ENCODE assay signal across 19 cellular contexts in genomic region chrX:130952266-130953043, GRCh38. TPM values are rescaled to one million over a fixed set of nuclear protein-coding genes. Genes with fewer than 3 reads are reported as not detected.
A peak's percentile ranks its signal among the peaks of the same experiment; 100 is the strongest.
DNase-seq lines count a peak whose midpoint lies in the region; ATAC-seq, FAIRE-seq and TF ChIP-seq lines count a peak whose summit lies in the region.
"Had no signal": no experiment of that assay in that cellular context is flagged by ENCODE, and none has a peak within 500 bp of the region (broad histone marks: within the 10 kb centered on the region; RNA-seq: fewer than 3 reads in every experiment).

No MANE protein-coding gene starts in this region.

- peak overlapping the region; percentile 53; the same call in 1 of the 2 replicates for H2AFZ ChIP-seq in KMS-11 (ENCODE audit: low read depth)
- H2AFZ ChIP-seq: parathyroid adenoma had no signal

- H3K36me3 ChIP-seq in KMS-11 (ENCODE audit: insufficient read depth): no peaks in the 10 kb centered on the region
- H3K36me3 ChIP-seq: BLaER1 had no signal

- no peaks in the 10 kb centered on the region for H3K36me3 Mint-ChIP-seq in progenitor cell of endocrine pancreas (ENCODE audit: insufficient read depth)
- H3K36me3 Mint-ChIP-seq: activated naive CD8-positive, alpha-beta T cell treated with anti-CD3 and anti-CD28 coated beads for 36 hours; mesothelial cell of epicardium; stimulated activated memory B cell treated with anti-CD40 and anti-IgM and Interleukin-4, amounts not matched to agents 10 μg/mL and 1 μg/mL and 100 μg/mL, for 72 hours had no signal

- H3K4me2 ChIP-seq in KMS-11: peak overlapping the region; percentile 69
- H3K4me2 ChIP-seq: BLaER1 had no signal

- no peak overlapping the region for H3K9ac ChIP-seq in KMS-11
- H3K9ac ChIP-seq: BLaER1, parathyroid adenoma had no signal

- H4K20me1 ChIP-seq in KMS-11 (ENCODE audit: insufficient read depth): no peaks in the 10 kb centered on the region
- H4K20me1 ChIP-seq: BLaER1 had no signal

- H3K4me3 Mint-ChIP-seq in progenitor cell of endocrine pancreas (ENCODE audit: low read depth): no peak overlapping the region
- H3K4me3 Mint-ChIP-seq: activated CD8-positive, alpha-beta T cell treated with anti-CD3 and anti-CD28 coated beads, Interleukin-2, amount 10 ng/mL, durations not matched to agents 7 days and 5 days; activated naive CD8-positive, alpha-beta T cell treated with anti-CD3 and anti-CD28 coated beads for 36 hours; mesothelial cell of epicardium; stimulated activated memory B cell treated with anti-CD40 and anti-IgM and Interleukin-4, amounts not matched to agents 10 μg/mL and 1 μg/mL and 100 μg/mL, for 72 hours had no signal

- ATAC-seq in GM18519 (IDR thresholded peaks at IDR 0.05; ENCODE audit: low FRiP score, unreplicated experiment) (peak; percentile 93), GM21447 (IDR thresholded peaks at IDR 0.05; ENCODE audit: unreplicated experiment) (peak; percentile 95), HG03039 (IDR thresholded peaks at IDR 0.05; ENCODE audit: unreplicated experiment) (peak; percentile 92), omental fat pad (ENCODE audit: low FRiP score) (no peak)
- ATAC-seq: activated CD8-positive, alpha-beta T cell treated with anti-CD3 and anti-CD28 coated beads, Interleukin-2, amount 10 ng/mL, durations not matched to agents 7 days and 5 days; stimulated activated memory B cell treated with anti-CD40 and anti-IgM and Interleukin-4, amounts not matched to agents 10 μg/mL and 1 μg/mL and 100 μg/mL, for 72 hours had no signal

- H3K27me3 Mint-ChIP-seq in progenitor cell of endocrine pancreas: peaks cover 14% of the 10 kb centered on the region
- H3K27me3 Mint-ChIP-seq: stimulated activated memory B cell treated with anti-CD40 and anti-IgM and Interleukin-4, amounts not matched to agents 10 μg/mL and 1 μg/mL and 100 μg/mL, for 72 hours had no signal

- FAIRE-seq in D721Med (lab: Jason Lieb, UNC): no peak
- FAIRE-seq: G401.6, H1 had no signal

- H3K27me3 ChIP-seq in KMS-11 (ENCODE audit: insufficient read depth, low read depth): no peaks in the 10 kb centered on the region

- H3K4me1 Mint-ChIP-seq in progenitor cell of endocrine pancreas (ENCODE audit: low read depth): no peaks in the 10 kb centered on the region
- H3K4me1 Mint-ChIP-seq: activated naive CD8-positive, alpha-beta T cell treated with anti-CD3 and anti-CD28 coated beads for 36 hours; mesothelial cell of epicardium; stimulated activated memory B cell treated with anti-CD40 and anti-IgM and Interleukin-4, amounts not matched to agents 10 μg/mL and 1 μg/mL and 100 μg/mL, for 72 hours had no signal

- DNase-seq in D721Med (ENCODE audit: insufficient read length, low spot score) (no peak), omental fat pad (ENCODE audit: low spot score) (no peak), HPDE6-E6E7 (ENCODE audit: extremely low spot score) (no peak), progenitor cell of endocrine pancreas (ENCODE audit: low spot score, unreplicated experiment) (no peak)
- DNase-seq: activated CD8-positive, alpha-beta T cell treated with anti-CD3 and anti-CD28 coated beads, Interleukin-2, amount 10 ng/mL, durations not matched to agents 7 days and 5 days; activated naive CD8-positive, alpha-beta T cell treated with anti-CD3 and anti-CD28 coated beads for 36 hours; KG1; NCI-H1930; T-helper 1 cell had no signal

- H3K9me3 Mint-ChIP-seq in progenitor cell of endocrine pancreas (ENCODE audit: low read depth): peaks cover 3% of the 10 kb centered on the region
- H3K9me3 Mint-ChIP-seq: activated naive CD8-positive, alpha-beta T cell treated with anti-CD3 and anti-CD28 coated beads for 36 hours; stimulated activated memory B cell treated with anti-CD40 and anti-IgM and Interleukin-4, amounts not matched to agents 10 μg/mL and 1 μg/mL and 100 μg/mL, for 72 hours had no signal

- peaks cover 23% of the 10 kb centered on the region for H3K4me1 ChIP-seq in KMS-11 (ENCODE audit: low read depth, poor library complexity, severe bottlenecking)
- H3K4me1 ChIP-seq: BLaER1, parathyroid adenoma had no signal

- H3K27ac ChIP-seq in KMS-11: peak overlapping the region; percentile 41; the same call in 1 of the 2 replicates
- H3K27ac ChIP-seq: BLaER1, parathyroid adenoma had no signal

- H3K4me3 ChIP-seq in KMS-11 (IDR thresholded peaks at IDR 0.05; ENCODE audit: insufficient read depth, low read depth, low read length): no peak overlapping the region
- H3K4me3 ChIP-seq: BLaER1 had no signal

- no peaks in the 10 kb centered on the region for H3K79me2 ChIP-seq in KMS-11 (ENCODE audit: insufficient read depth, low read depth)
- H3K79me2 ChIP-seq: parathyroid adenoma had no signal

- no peak overlapping the region for H3K27ac Mint-ChIP-seq in progenitor cell of endocrine pancreas
- H3K27ac Mint-ChIP-seq: activated CD8-positive, alpha-beta T cell treated with anti-CD3 and anti-CD28 coated beads, Interleukin-2, amount 10 ng/mL, durations not matched to agents 7 days and 5 days; activated naive CD8-positive, alpha-beta T cell treated with anti-CD3 and anti-CD28 coated beads for 36 hours; mesothelial cell of epicardium; stimulated activated memory B cell treated with anti-CD40 and anti-IgM and Interleukin-4, amounts not matched to agents 10 μg/mL and 1 μg/mL and 100 μg/mL, for 72 hours had no signal

- TF ChIP-seq CTCF in KMS-11 (conservative IDR thresholded peaks at IDR 0.05; ENCODE audit: low read depth, low read length) (no peak), D721Med (IDR thresholded peaks at IDR 0.05; ENCODE audit: insufficient read depth, missing control alignments) (no peak), omental fat pad (IDR thresholded peaks at IDR 0.05) (no peak), progenitor cell of endocrine pancreas (IDR thresholded peaks at IDR 0.05; ENCODE audit: unreplicated experiment) (no peak)

RNA-seq across cellular contexts. Expression of gene ENOX2, which starts 49.4 kb away (rescaled TPM):
- 10 to 100 TPM; 10.2 to 27.0 (median 12.9) TPM for total RNA-seq in omental fat pad
- total RNA-seq in progenitor cell of endocrine pancreas: 16.6 and 19.8 TPM in 2 replicates
